In genomic region chr19:54029930-54030490, GRCh38 we compare ENCODE assay signal across 7 cellular contexts. TPM values are rescaled to one million over a fixed set of nuclear protein-coding genes. Genes with fewer than 3 reads are reported as not detected.
DNase-seq lines count a peak whose midpoint lies in the region; ATAC-seq and TF ChIP-seq lines count a peak whose summit lies in the region.

No MANE protein-coding gene starts in this region.

- WGBS in lung, 2 donors = 35 to 44% methylated on average over 9 of the region's 9 CpGs

- no peak overlapping the region for H3K4me3 ChIP-seq in GM06990 (replicated peaks; ENCODE audit: low read depth, low read length)
- no peak overlapping the region for H3K4me3 ChIP-seq in WI38 (ENCODE audit: low read depth, low read length)
- no peak overlapping the region for H3K4me3 ChIP-seq in lung

- no peaks in the 10 kb centered on the region for H3K36me3 ChIP-seq in GM06990 (ENCODE audit: control insufficient read depth, insufficient read depth, low read length)
- H3K36me3 ChIP-seq in lung (ENCODE audit: control insufficient read depth in 2 of 2, insufficient read depth in 2 of 2, low read length in 2 of 2) = no peaks in the 10 kb centered on the region

- H3K4me1 ChIP-seq in lung (ENCODE audit: control insufficient read depth in 2 of 2, insufficient read depth in 2 of 2, low read length in 2 of 2) = no peaks in the 10 kb centered on the region

- TF ChIP-seq CTCF in GM06990 (IDR thresholded peaks at IDR 0.05; ENCODE audit: insufficient read depth, low read length, poor library complexity, severe bottlenecking) = peak; percentile 76
- TF ChIP-seq CTCF in WI38 (IDR thresholded peaks at IDR 0.05; ENCODE audit: low read depth, low read length) = peak; percentile 66; the same call in 1 of the 2 replicates
- TF ChIP-seq CTCF in lung (IDR thresholded peaks at IDR 0.05; ENCODE audit: control extremely low read depth, extremely low read depth) = peak; percentile 53

- no peak for DNase-seq in GM06990 (ENCODE audit: extremely low read depth, insufficient read length)
- DNase-seq in NAMALWA (ENCODE audit: low spot score) = peak; percentile 74
- peak; percentile 66 for DNase-seq in cerebellar cortex (ENCODE audit: low spot score)
- DNase-seq in lung (ENCODE audit: low spot score) = peak; percentile 38
- DNase-seq in stimulated activated CD8-positive, alpha-beta memory T cell treated with anti-CD3 and anti-CD28 coated beads, Interleukin-15, amount 100 ng/mL, for 24 hours (ENCODE audit: low read depth) = peak; percentile 10

- H3K27me3 ChIP-seq in GM06990 (replicated peaks; ENCODE audit: control insufficient read depth, insufficient read depth, low read length) (no peaks in the 10 kb centered on the region), lung (ENCODE audit: control insufficient read depth, insufficient read depth) (no peaks in the 10 kb centered on the region)

- no peaks in the 10 kb centered on the region for H3K9me3 ChIP-seq in lung (ENCODE audit: control insufficient read depth in 2 of 2, insufficient read depth in 1 of 2, low read length in 1 of 2)

- ATAC-seq in lung (ENCODE audit: insufficient read depth, low FRiP score) (no peak), GM18519 (IDR thresholded peaks at IDR 0.05; ENCODE audit: low FRiP score, unreplicated experiment) (no peak)

- no peak overlapping the region for H3K27ac ChIP-seq in lung (ENCODE audit: low read depth in 1 of 2, low read length in 1 of 2)

RNA-seq across cellular contexts. Expression of gene VSTM1, which starts 33.7 kb away (rescaled TPM):
- total RNA-seq in lung = 1 to 10 TPM; 1.4 to 3.6 TPM
- polyA plus RNA-seq in lung = 1 to 10 TPM in 1 of 2 donors, not detected in 1; 4.5 TPM

RNA-seq across cellular contexts. Expression of gene CACNG6, which starts 38.6 kb away (rescaled TPM):
- 1 to 10 TPM; 4.1 to 8.6 TPM for total RNA-seq in lung
- polyA plus RNA-seq in lung = 1 to 10 TPM; 2.4 to 3.4 TPM

RNA-seq across cellular contexts. Expression of gene TARM1, which starts 51.2 kb away (rescaled TPM):
- under 1 TPM in 1 of 2 donors, not detected in 1; 0.71 TPM for total RNA-seq in lung
- polyA plus RNA-seq in lung = under 1 TPM in 1 of 2 donors, not detected in 1; 0.60 TPM
